In the genomic region with DNA sequence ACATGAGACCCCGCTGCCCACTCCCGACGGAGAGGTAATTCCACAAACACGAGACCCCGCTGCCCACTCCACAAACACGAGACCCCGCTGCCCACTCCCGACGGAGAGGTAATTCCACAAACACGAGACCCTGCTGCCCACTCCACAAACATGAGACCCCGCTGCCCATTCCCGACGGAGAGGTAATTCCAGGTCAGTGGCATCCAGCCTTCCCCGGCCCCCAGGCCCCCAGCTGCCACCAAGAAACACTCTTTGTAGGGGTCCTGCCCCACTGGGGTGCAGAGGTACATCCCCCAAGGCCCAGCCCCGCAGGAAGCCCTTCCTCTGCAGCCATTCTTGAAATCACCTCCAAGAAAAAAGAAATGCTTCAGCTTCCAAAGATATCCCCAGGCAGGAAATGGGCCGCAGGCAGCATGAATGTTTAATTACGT, we compare ENCODE assay signal across 19 cellular contexts.
DNase-seq lines count a peak whose midpoint lies in the region; ATAC-seq and TF ChIP-seq lines count a peak whose summit lies in the region.
"Had no signal": no experiment of that assay in that cellular context is flagged by ENCODE, and none has a peak within 500 bp of the region (broad histone marks: within the 10 kb centered on the region; RNA-seq: fewer than 3 reads in every experiment).

No MANE protein-coding gene starts in this region.

- H3K9me3 ChIP-seq in left ventricle myocardium inferior (replicated peaks) (no peaks in the 10 kb centered on the region), PC-3 (ENCODE audit: low read length) (no peaks in the 10 kb centered on the region)
- H3K9me3 ChIP-seq: HAP-1 had no signal

- H3K4me1 Mint-ChIP-seq in WTC11 (peaks cover 39% of the 10 kb centered on the region), type B pancreatic cell (ENCODE audit: unreplicated experiment) (peaks cover 4% of the 10 kb centered on the region)
- H3K4me1 Mint-ChIP-seq: CD8-positive, alpha-beta memory T cell had no signal

- TF ChIP-seq CTCF in left ventricle myocardium inferior (IDR thresholded peaks at IDR 0.05; ENCODE audit: borderline replicate concordance) (no peak), WTC11 (IDR thresholded peaks at IDR 0.05) (no peak), type B pancreatic cell (conservative IDR thresholded peaks at IDR 0.05) (no peak), PC-3 (conservative IDR thresholded peaks at IDR 0.05; ENCODE audit: low read depth, low read length) (no peak)

- H3K27me3 Mint-ChIP-seq in WTC11 (ENCODE audit: low read depth), result no peaks in the 10 kb centered on the region; the same call in none of the 2 replicates
- no peaks in the 10 kb centered on the region for H3K27me3 Mint-ChIP-seq in type B pancreatic cell

- H3K4me3 Mint-ChIP-seq in WTC11 (no peak overlapping the region), type B pancreatic cell (no peak overlapping the region)
- H3K4me3 Mint-ChIP-seq: CD8-positive, alpha-beta memory T cell had no signal

- no peak overlapping the region for H3K27ac Mint-ChIP-seq in WTC11
- no peak overlapping the region for H3K27ac Mint-ChIP-seq in type B pancreatic cell
- H3K27ac Mint-ChIP-seq: CD8-positive, alpha-beta memory T cell; IgD-negative memory B cell had no signal

- DNase-seq in Right ventricle myocardium inferior (ENCODE audit: missing footprints), result peak; percentile 58
- no peak for DNase-seq in left ventricle myocardium inferior
- DNase-seq in WTC11 (ENCODE audit: low spot score), result peak; percentile 7
- peak; percentile 81 for DNase-seq in mesenteric fat pad (ENCODE audit: low spot score)
- peak; percentile 50 for DNase-seq in type B pancreatic cell (ENCODE audit: extremely low spot score, unreplicated experiment)
- DNase-seq in NCI-H2107 treated with DMSO at 0.1 percent for 48 hours (lab: John Stamatoyannopoulos, UW; ENCODE audit: unreplicated experiment), result no peak
- DNase-seq in PC-3, result no peak
- DNase-seq: CD8-positive, alpha-beta memory T cell; DND-41; NCI-H1105 treated with DMSO at 0.1 percent for 48 hours; NCI-H1694 treated with DMSO at 0.1 percent for 48 hours; NCI-H2107; NCI-H226; NCI-H524 treated with DMSO at 0.1 percent for 48 hours had no signal

- no peak overlapping the region for H3K4me2 ChIP-seq in PC-3 (ENCODE audit: low read length)
- H3K4me2 ChIP-seq: A549; BLaER1 treated with 17β-estradiol and CSF1 and Interleukin-3, amounts not matched to agents 10 nM and 100 nM had no signal

- no peaks in the 10 kb centered on the region for H4K20me1 ChIP-seq in PC-3 (ENCODE audit: low read length)

- no peaks in the 10 kb centered on the region for H3K4me1 ChIP-seq in left ventricle myocardium inferior
- no peaks in the 10 kb centered on the region for H3K4me1 ChIP-seq in PC-3 (ENCODE audit: insufficient read depth, low read length)
- H3K4me1 ChIP-seq: A549, HAP-1 had no signal

- no peaks in the 10 kb centered on the region for H3K79me2 ChIP-seq in PC-3 (ENCODE audit: low read length)

- peaks cover 33% of the 10 kb centered on the region for H3K27me3 ChIP-seq in left ventricle myocardium inferior (ENCODE audit: low read depth)
- H3K27me3 ChIP-seq in PC-3 (ENCODE audit: low read length), result peaks cover 53% of the 10 kb centered on the region
- H3K27me3 ChIP-seq: BLaER1 treated with 17β-estradiol and CSF1 and Interleukin-3, amounts not matched to agents 10 nM and 100 nM had no signal

- H3K36me3 Mint-ChIP-seq in WTC11 (peaks cover 10% of the 10 kb centered on the region), type B pancreatic cell (no peaks in the 10 kb centered on the region)
- H3K36me3 Mint-ChIP-seq: CD8-positive, alpha-beta memory T cell; IgD-negative memory B cell had no signal

- H3K27ac ChIP-seq in left ventricle myocardium inferior (replicated peaks) (no peak overlapping the region), PC-3 (ENCODE audit: low read length) (no peak overlapping the region)
- H3K27ac ChIP-seq: A549; BLaER1 treated with 17β-estradiol and CSF1 and Interleukin-3, amounts not matched to agents 10 nM and 100 nM had no signal

- H3K36me3 ChIP-seq in left ventricle myocardium inferior (no peaks in the 10 kb centered on the region), PC-3 (ENCODE audit: low read depth, low read length) (no peaks in the 10 kb centered on the region)
- H3K36me3 ChIP-seq: BLaER1 treated with 17β-estradiol and CSF1 and Interleukin-3, amounts not matched to agents 10 nM and 100 nM; HAP-1 had no signal

- ATAC-seq in Right ventricle myocardium inferior (no peak), WTC11 (no peak), PC-3 (no peak), HG03095 (IDR thresholded peaks at IDR 0.05; ENCODE audit: unreplicated experiment) (no peak)
- ATAC-seq: A549 had no signal

- peaks cover 10% of the 10 kb centered on the region for H3K9me3 Mint-ChIP-seq in WTC11
- H3K9me3 Mint-ChIP-seq in type B pancreatic cell, result peaks cover 5% of the 10 kb centered on the region

- no peak overlapping the region for H3K9ac ChIP-seq in PC-3 (ENCODE audit: low read length)
- H3K9ac ChIP-seq: BLaER1 treated with 17β-estradiol and CSF1 and Interleukin-3, amounts not matched to agents 10 nM and 100 nM had no signal

- POLR2A ChIA-PET in WTC11 (lab: Charles Lee), result no interaction called here
- POLR2A ChIA-PET in PC-3 (lab: Charles Lee; ENCODE audit: unreplicated experiment), result no interaction called here

- BruUV-seq in PC-3 (replicated peaks; lab: Mats Ljungman, UMichigan), result no TSS peak

- CTCF ChIA-PET in WTC11 (lab: Charles Lee) (interaction anchor here (0.7 to 1.5 kb wide), 3 partner anchors 11 to 63 kb away, joined by 3 to 5 read pairs (median 5); no protein-coding TSS in a partner anchor), PC-3 (lab: Charles Lee) (no interaction called here)

- H3F3A ChIP-seq in PC-3 (ENCODE audit: low read length, unreplicated experiment), result no peaks in the 10 kb centered on the region

- no peak overlapping the region for H2AFZ ChIP-seq in PC-3 (ENCODE audit: low read length)

- H3K9me2 ChIP-seq in PC-3 (replicated peaks; ENCODE audit: low read length), result no peaks in the 10 kb centered on the region

- H3K4me3 ChIP-seq in left ventricle myocardium inferior (no peak overlapping the region), PC-3 (ENCODE audit: low read length) (no peak overlapping the region)
- H3K4me3 ChIP-seq: A549; BLaER1 treated with 17β-estradiol and CSF1 and Interleukin-3, amounts not matched to agents 10 nM and 100 nM; HAP-1 had no signal

- intact Hi-C loops in Right ventricle myocardium inferior (cut with DNase I) (no loop called here), left ventricle myocardium inferior (cut with micrococcal nuclease) (no loop called here), PC-3 (cut with micrococcal nuclease) (no loop called here)

TF ChIP-seq in WTC11, 78 proteins besides CTCF, POLR2A, EP300 and RAD21:
- TF ChIP-seq GABPB1 (CRISPR knock-in tag; IDR thresholded peaks at IDR 0.05) (no peak), MYBL2 (CRISPR knock-in tag; IDR thresholded peaks at IDR 0.05) (no peak), SOX15 (CRISPR knock-in tag; IDR thresholded peaks at IDR 0.05) (no peak), GRHL2 (CRISPR knock-in tag; IDR thresholded peaks at IDR 0.05; ENCODE audit: insufficient replicate concordance, severe bottlenecking) (no peak), ZNF138 (CRISPR knock-in tag; conservative IDR thresholded peaks at IDR 0.05) (no peak), MXD4 (CRISPR knock-in tag; IDR thresholded peaks at IDR 0.05; ENCODE audit: borderline replicate concordance) (no peak), KAT7 (CRISPR knock-in tag; IDR thresholded peaks at IDR 0.05; ENCODE audit: borderline replicate concordance) (no peak)
- TF ChIP-seq, protein P1, sequence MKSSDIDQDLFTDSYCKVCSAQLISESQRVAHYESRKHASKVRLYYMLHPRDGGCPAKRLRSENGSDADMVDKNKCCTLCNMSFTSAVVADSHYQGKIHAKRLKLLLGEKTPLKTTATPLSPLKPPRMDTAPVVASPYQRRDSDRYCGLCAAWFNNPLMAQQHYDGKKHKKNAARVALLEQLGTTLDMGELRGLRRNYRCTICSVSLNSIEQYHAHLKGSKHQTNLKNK (CRISPR knock-in tag; IDR thresholded peaks at IDR 0.05), result no peak
- TF ChIP-seq, protein P2, sequence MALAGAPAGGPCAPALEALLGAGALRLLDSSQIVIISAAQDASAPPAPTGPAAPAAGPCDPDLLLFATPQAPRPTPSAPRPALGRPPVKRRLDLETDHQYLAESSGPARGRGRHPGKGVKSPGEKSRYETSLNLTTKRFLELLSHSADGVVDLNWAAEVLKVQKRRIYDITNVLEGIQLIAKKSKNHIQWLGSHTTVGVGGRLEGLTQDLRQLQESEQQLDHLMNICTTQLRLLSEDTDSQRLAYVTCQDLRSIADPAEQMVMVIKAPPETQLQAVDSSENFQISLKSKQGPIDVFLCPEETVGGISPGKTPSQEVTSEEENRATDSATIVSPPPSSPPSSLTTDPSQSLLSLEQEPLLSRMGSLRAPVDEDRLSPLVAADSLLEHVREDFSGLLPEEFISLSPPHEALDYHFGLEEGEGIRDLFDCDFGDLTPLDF (CRISPR knock-in tag; IDR thresholded peaks at IDR 0.05), result no peak
TF ChIP-seq in WTC11: peak in this region for 0.

Comparison
In these comparisons a context has a peak if more than half of its experiments do, and no peak if none do; other contexts are left out.
1. DNase-seq: peak in Right ventricle myocardium inferior (single experiment), WTC11 (single experiment), mesenteric fat pad (single experiment) and type B pancreatic cell (single experiment); none in left ventricle myocardium inferior (single experiment), NCI-H2107 treated with DMSO at 0.1 percent for 48 hours (single experiment) and PC-3 (single experiment).